Comparison of ENCODE assay signal across 14 cellular contexts in the genomic region with DNA sequence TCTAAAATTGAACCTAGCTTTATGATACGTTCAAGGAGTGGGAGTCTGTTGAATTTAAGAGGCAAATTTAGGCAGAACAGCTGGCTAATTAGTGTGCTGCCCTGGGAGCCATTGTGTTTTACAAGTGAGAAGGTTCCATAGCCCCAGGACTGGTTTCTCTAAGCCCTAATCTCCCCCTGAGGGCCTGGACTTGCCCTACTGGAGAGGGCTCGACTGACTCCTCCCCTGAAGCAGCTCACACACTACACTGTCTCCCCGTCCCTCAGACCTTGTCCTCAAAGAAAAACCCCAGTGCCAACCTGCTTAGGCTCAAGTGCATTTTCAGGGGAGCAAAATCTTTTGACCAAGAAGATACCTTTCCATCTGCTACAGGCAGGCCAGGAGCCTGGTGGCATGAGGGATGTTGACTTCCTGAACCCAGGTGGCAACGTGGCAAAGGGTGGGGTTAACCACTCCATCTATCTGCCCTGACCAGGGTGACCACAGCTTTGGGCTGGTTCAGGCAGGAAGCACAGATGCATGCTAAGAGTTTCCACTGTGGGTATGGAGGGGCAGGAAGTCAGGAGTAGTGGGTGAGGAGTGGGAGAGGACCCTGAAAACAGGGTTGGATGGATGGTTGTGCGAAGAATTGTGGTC.
A peak's percentile ranks its signal among the peaks of the same experiment; 100 is the strongest.
DNase-seq lines count a peak whose midpoint lies in the region; ATAC-seq and TF ChIP-seq lines count a peak whose summit lies in the region.
"Had no signal": no experiment of that assay in that cellular context is flagged by ENCODE, and none has a peak within 500 bp of the region (broad histone marks: within the 10 kb centered on the region; RNA-seq: fewer than 3 reads in every experiment).

No MANE protein-coding gene starts in this region.

- H3K27me3 ChIP-seq in left ventricle myocardium inferior (ENCODE audit: low read depth): peaks cover 66% of the 10 kb centered on the region

- no peaks in the 10 kb centered on the region for H3K36me3 ChIP-seq in left ventricle myocardium inferior
- H3K36me3 ChIP-seq: HAP-1, stomach had no signal

- no peak for DNase-seq in activated T-cell treated with anti-CD3 and anti-CD28 coated beads, Interleukin-2, amount 50 U/mL, for 4 hours
- DNase-seq in activated T-cell treated with anti-CD3 and anti-CD28 coated beads for 4 hours (no peak), NCI-H524 (lab: John Stamatoyannopoulos, UW) (peak; percentile 53 to 80), left ventricle myocardium inferior (no peak), D341Med (ENCODE audit: low spot score) (no peak), NCI-H2227 (lab: John Stamatoyannopoulos, UW; ENCODE audit: unreplicated experiment) (no peak)
- DNase-seq in activated effector memory CD4-positive, alpha-beta T cell treated with Interleukin-2 at 50 U/mL for 16 hours: peak; percentile 12
- DNase-seq: activated CD4-positive, alpha-beta T cell treated with anti-CD3 and anti-CD28 coated beads for 1 hour; dermis blood vessel endothelial cell; MV-4-11; retina; stomach had no signal

- H3K27me3 Mint-ChIP-seq in activated T-cell treated with anti-CD3 and anti-CD28 coated beads, Interleukin-2, amount 50 U/mL, for 4 hours (ENCODE audit: low read depth): no peaks in the 10 kb centered on the region
- peaks cover 45% of the 10 kb centered on the region for H3K27me3 Mint-ChIP-seq in stimulated activated memory B cell treated with anti-CD40 and anti-IgM and Interleukin-4, amounts not matched to agents 10 μg/mL and 1 μg/mL and 100 μg/mL, for 72 hours

- no peak overlapping the region for H3K4me3 Mint-ChIP-seq in activated T-cell treated with anti-CD3 and anti-CD28 coated beads, Interleukin-2, amount 50 U/mL, for 4 hours
- no peak overlapping the region for H3K4me3 Mint-ChIP-seq in stimulated activated memory B cell treated with anti-CD40 and anti-IgM and Interleukin-4, amounts not matched to agents 10 μg/mL and 1 μg/mL and 100 μg/mL, for 72 hours

- peaks cover 28% of the 10 kb centered on the region for H3K9me3 ChIP-seq in left ventricle myocardium inferior (replicated peaks)
- H3K9me3 ChIP-seq: HAP-1 had no signal

- peak; percentile 18 to 30 for ATAC-seq in activated T-cell treated with anti-CD3 and anti-CD28 coated beads, Interleukin-2, amount 50 U/mL, for 4 hours
- ATAC-seq in stimulated activated memory B cell treated with anti-CD40 and anti-IgM and Interleukin-4, amounts not matched to agents 10 μg/mL and 1 μg/mL and 100 μg/mL, for 72 hours: peak; percentile 47

- no peaks in the 10 kb centered on the region for H3K36me3 Mint-ChIP-seq in activated T-cell treated with anti-CD3 and anti-CD28 coated beads, Interleukin-2, amount 50 U/mL, for 4 hours (ENCODE audit: insufficient read depth)
- peaks cover 7% of the 10 kb centered on the region for H3K36me3 Mint-ChIP-seq in stimulated activated memory B cell treated with anti-CD40 and anti-IgM and Interleukin-4, amounts not matched to agents 10 μg/mL and 1 μg/mL and 100 μg/mL, for 72 hours

- H3K9me3 Mint-ChIP-seq in activated T-cell treated with anti-CD3 and anti-CD28 coated beads, Interleukin-2, amount 50 U/mL, for 4 hours: peaks cover 8% of the 10 kb centered on the region
- H3K9me3 Mint-ChIP-seq in stimulated activated memory B cell treated with anti-CD40 and anti-IgM and Interleukin-4, amounts not matched to agents 10 μg/mL and 1 μg/mL and 100 μg/mL, for 72 hours: no peaks in the 10 kb centered on the region

- H3K4me1 Mint-ChIP-seq in activated T-cell treated with anti-CD3 and anti-CD28 coated beads, Interleukin-2, amount 50 U/mL, for 4 hours (ENCODE audit: low read depth): peaks cover 31% of the 10 kb centered on the region
- peaks cover 32% of the 10 kb centered on the region for H3K4me1 Mint-ChIP-seq in stimulated activated memory B cell treated with anti-CD40 and anti-IgM and Interleukin-4, amounts not matched to agents 10 μg/mL and 1 μg/mL and 100 μg/mL, for 72 hours

- no peak overlapping the region for H3K27ac Mint-ChIP-seq in stimulated activated memory B cell treated with anti-CD40 and anti-IgM and Interleukin-4, amounts not matched to agents 10 μg/mL and 1 μg/mL and 100 μg/mL, for 72 hours

- intact Hi-C loops in left ventricle myocardium inferior (cut with micrococcal nuclease): no loop called here

- TF ChIP-seq CTCF in left ventricle myocardium inferior (IDR thresholded peaks at IDR 0.05; ENCODE audit: borderline replicate concordance): no peak

- H3K27ac ChIP-seq in left ventricle myocardium inferior (replicated peaks): no peak overlapping the region
- H3K27ac ChIP-seq: stomach had no signal

- H3K4me3 ChIP-seq in left ventricle myocardium inferior: no peak overlapping the region
- H3K4me3 ChIP-seq: HAP-1, stomach had no signal

- no peaks in the 10 kb centered on the region for H3K4me1 ChIP-seq in left ventricle myocardium inferior
- H3K4me1 ChIP-seq: HAP-1 had no signal

Comparison
In these comparisons a context has a peak if more than half of its experiments do, and no peak if none do; other contexts are left out.
1. DNase-seq: peak in NCI-H524 (2 of 2) and activated effector memory CD4-positive, alpha-beta T cell treated with Interleukin-2 at 50 U/mL for 16 hours (single experiment); none in activated T-cell treated with anti-CD3 and anti-CD28 coated beads, Interleukin-2, amount 50 U/mL, for 4 hours (single experiment), activated T-cell treated with anti-CD3 and anti-CD28 coated beads for 4 hours (single experiment), left ventricle myocardium inferior (single experiment), D341Med (single experiment) and NCI-H2227 (single experiment).